Comparison of ENCODE assay signal across 8 cellular contexts in the genomic region with DNA sequence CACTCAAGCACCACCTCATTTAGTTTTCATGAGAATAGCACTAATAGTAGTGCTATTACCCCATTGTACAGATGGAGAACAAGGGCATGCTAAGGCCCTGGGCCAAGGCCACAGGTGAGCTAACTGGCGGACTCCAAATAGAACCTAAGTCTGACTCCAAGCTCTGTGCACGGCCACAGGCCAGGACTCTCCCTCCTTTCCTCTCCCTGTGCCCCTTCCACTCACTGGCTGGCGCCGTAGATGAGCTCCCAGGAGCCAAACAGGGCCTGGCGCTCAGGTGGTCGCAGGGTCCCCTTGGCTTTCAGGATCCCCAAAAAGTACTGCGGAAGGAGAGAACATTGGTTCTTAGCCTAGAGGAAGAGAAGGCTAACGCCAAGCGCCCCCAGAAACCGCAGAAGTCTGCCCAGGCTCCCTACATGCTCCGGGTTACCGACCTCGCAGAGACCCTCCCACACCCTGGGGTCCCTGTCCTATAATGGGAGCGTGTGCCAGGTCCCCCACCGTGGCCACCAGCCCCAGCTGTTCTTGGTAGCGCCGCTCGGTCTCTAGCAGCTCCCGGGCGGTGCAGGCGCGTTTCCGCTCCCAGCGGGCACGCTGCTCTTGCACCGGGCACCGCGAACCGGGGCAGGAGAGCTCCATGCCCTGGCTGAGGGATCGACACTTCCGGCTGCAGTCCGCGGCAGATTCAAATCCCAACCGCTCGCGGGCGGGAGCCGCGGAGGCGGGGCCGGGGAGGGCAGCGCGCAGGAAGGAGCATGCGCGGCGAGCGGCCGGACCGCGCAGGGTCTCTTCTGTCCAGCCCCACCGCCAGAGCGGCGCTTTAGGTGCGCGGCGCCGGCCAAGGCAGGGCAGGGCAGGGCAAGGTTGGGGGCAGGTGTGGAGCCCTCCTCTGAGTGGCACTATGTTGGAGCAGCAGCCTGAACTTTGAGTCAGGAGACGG. TPM values are rescaled to one million over a fixed set of nuclear protein-coding genes. Genes with fewer than 3 reads are reported as not detected.
DNase-seq lines count a peak whose midpoint lies in the region; ATAC-seq, FAIRE-seq and TF ChIP-seq lines count a peak whose summit lies in the region.

Gene ARHGEF39 (minus strand): TSS at position 665 of the 940 bp plus-strand sequence. CDS start 26 bp downstream, at position 639.

- H3K27me3 Mint-ChIP-seq in type B pancreatic cell, result no peaks in the 10 kb centered on the region

- peak; percentile 96 for DNase-seq in ELF-1 (ENCODE audit: low read depth, low spot score)
- peak; percentile 80 for DNase-seq in LHCN-M2 (ENCODE audit: low read depth)
- DNase-seq in RWPE1 (ENCODE audit: low spot score), result peak; percentile 93
- DNase-seq in activated gamma-delta T cell (lab: John Stamatoyannopoulos, UW), result peak; percentile 62
- peak; percentile 80 to 91 for DNase-seq in frontal cortex (ENCODE audit: low spot score in 2 of 2)
- peak; percentile 92 for DNase-seq in type B pancreatic cell (ENCODE audit: extremely low spot score, unreplicated experiment)

- H3K36me3 ChIP-seq in neuron (ENCODE audit: insufficient read depth, low read length), result peaks cover 26% of the 10 kb centered on the region

- no peaks in the 10 kb centered on the region for H3K9me3 ChIP-seq in neuron (ENCODE audit: low read length)

- H2AFZ ChIP-seq in neuron (ENCODE audit: low read depth, low read length), result peak within 1 kb of the TSS; percentile 41

- H3K9me3 Mint-ChIP-seq in type B pancreatic cell, result no peaks in the 10 kb centered on the region

- H3K27me3 ChIP-seq in neuron (ENCODE audit: insufficient read depth, low read length), result no peaks in the 10 kb centered on the region

- peak within 1 kb of the TSS; percentile 41 for H3K27ac Mint-ChIP-seq in type B pancreatic cell

- H3K4me1 Mint-ChIP-seq in type B pancreatic cell (ENCODE audit: unreplicated experiment), result peaks cover 56% of the 10 kb centered on the region

- H3K4me1 ChIP-seq in neuron (ENCODE audit: insufficient read depth, low read length), result peaks cover 13% of the 10 kb centered on the region

- TF ChIP-seq CTCF in RWPE1 (conservative IDR thresholded peaks at IDR 0.05; ENCODE audit: low read depth) (no peak; the same call in 1 of the 2 replicates), type B pancreatic cell (conservative IDR thresholded peaks at IDR 0.05) (peak; percentile 51)

- ATAC-seq in GM21825 (IDR thresholded peaks at IDR 0.05; ENCODE audit: unreplicated experiment), result peak; percentile 67

- H3K4me3 Mint-ChIP-seq in type B pancreatic cell, result peak within 1 kb of the TSS; percentile 86

- H3K27ac ChIP-seq in RWPE1, result peak within 1 kb of the TSS; percentile 88

- peaks cover 7% of the 10 kb centered on the region for H3K36me3 Mint-ChIP-seq in type B pancreatic cell

- peak within 1 kb of the TSS; percentile 61 for H3K4me3 ChIP-seq in neuron (ENCODE audit: low read length)

- CTCF ChIA-PET in RWPE1 (lab: Yijun Ruan, JAX), result interaction anchor here (0.6 to 1.8 kb wide), 3 partner anchors 31 to 90 kb away, joined by 3 to 10 read pairs (median 3); partner anchors contain the start of genes CREB3, MSMP and TLN1

- POLR2A ChIA-PET in RWPE1 (lab: Yijun Ruan, JAX; ENCODE audit: low non-redundant PET), result interaction anchor here (0.7 to 1.8 kb wide), 4 partner anchors 9 to 243 kb away, joined by 3 to 6 read pairs (median 4); partner anchors contain the start of genes CA9 and TPM2

- no peak for FAIRE-seq in frontal cortex (lab: Jason Lieb, UNC)

RNA-seq across cellular contexts. Expression of gene ARHGEF39, which starts in this region (rescaled TPM):
- total RNA-seq in LHCN-M2 (2014; rRNA removed) (4.4 and 4.5 TPM in 2 replicates), frontal cortex (0.41 TPM), type B pancreatic cell (ENCODE audit: low replicate concordance) (7.1 and 14.2 TPM in 2 replicates)
- polyA plus RNA-seq in LHCN-M2 (2012), result 1.6 TPM

Comparison
In these comparisons a context has a peak if more than half of its experiments do, and no peak if none do; other contexts are left out.
1. Peak in every context shown above with its lines: DNase-seq, ATAC-seq, H3K4me3 ChIP-seq and H3K27ac ChIP-seq.
2. Peak in DNase-seq in frontal cortex; RNA of the gene not detected or under 1 TPM.